In genomic region chr6:30740993-30741784, GRCh38 we compare ENCODE assay signal across 1 cellular context.
TF ChIP-seq lines count a peak whose summit lies in the region.

No MANE protein-coding gene starts in this region.

TF ChIP-seq in HEK293, 187 proteins besides CTCF, POLR2A, EP300 and RAD21 (continued from another document):
- no peak for TF ChIP-seq PRDM2 (tag by site-specific recombination; IDR thresholded peaks at IDR 0.05; ENCODE audit: borderline replicate concordance)
- TF ChIP-seq, protein P1, sequence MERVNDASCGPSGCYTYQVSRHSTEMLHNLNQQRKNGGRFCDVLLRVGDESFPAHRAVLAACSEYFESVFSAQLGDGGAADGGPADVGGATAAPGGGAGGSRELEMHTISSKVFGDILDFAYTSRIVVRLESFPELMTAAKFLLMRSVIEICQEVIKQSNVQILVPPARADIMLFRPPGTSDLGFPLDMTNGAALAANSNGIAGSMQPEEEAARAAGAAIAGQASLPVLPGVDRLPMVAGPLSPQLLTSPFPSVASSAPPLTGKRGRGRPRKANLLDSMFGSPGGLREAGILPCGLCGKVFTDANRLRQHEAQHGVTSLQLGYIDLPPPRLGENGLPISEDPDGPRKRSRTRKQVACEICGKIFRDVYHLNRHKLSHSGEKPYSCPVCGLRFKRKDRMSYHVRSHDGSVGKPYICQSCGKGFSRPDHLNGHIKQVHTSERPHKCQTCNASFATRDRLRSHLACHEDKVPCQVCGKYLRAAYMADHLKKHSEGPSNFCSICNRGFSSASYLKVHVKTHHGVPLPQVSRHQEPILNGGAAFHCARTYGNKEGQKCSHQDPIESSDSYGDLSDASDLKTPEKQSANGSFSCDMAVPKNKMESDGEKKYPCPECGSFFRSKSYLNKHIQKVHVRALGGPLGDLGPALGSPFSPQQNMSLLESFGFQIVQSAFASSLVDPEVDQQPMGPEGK (tag by site-specific recombination; IDR thresholded peaks at IDR 0.05), result no peak
